8 cellular contexts compared by ENCODE assay signal in the genomic region with DNA sequence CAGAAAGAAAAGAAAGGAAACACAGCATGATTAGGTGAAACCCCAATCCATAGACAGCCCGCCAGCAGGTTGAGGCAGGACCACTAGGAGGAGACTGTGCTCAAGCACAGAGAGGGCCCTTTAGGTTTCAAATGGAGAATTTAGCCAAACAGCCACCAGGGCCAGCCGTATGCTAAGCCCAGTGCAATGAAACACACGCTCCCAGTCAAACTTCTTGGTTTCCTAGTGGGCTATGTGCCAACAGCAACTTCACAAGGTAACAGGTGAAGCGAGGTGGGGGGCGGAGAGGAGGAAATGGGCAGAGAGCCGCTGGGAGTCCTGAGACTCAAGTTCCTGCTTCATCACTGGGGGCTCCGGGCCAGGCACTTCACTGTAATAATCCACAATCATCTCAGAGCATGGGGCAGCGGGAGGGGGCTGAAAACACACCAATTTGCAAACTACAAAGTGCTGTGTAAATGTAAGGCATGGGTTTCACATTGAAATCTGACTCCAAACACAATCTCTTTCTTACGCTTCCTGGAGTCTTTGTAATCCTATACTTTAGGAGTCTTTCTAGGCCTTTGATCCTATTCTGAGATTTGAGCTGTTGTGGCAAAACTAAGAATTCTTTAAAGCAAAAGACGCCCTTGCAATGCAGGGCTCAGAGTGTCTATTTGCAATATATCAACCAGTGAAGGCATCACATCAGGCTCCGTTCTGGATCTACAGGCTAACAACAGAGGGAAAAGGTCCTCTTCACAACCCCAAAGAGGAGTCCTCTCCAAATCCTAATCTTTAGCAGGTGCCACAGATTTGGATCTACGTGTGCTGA.
DNase-seq lines count a peak whose midpoint lies in the region; ATAC-seq and TF ChIP-seq lines count a peak whose summit lies in the region.

No MANE protein-coding gene starts in this region.

- WGBS in heart left ventricle, 4 donors = 78 to 85% (median 81%) methylated on average over 12 of the region's 12 CpGs

- DNase-seq in G401 (ENCODE audit: low spot score) (peak; percentile 30), RWPE2 (ENCODE audit: low spot score) (no peak), heart left ventricle (peak in 3 of 5 donors; percentile 18 to 34 (median 25)), coronary artery (ENCODE audit: low spot score) (no peak)
- peak; percentile 85 for DNase-seq in activated effector memory CD4-positive, alpha-beta T cell treated with anti-CD3 and anti-CD28 coated beads, Interleukin-2, amount 50 U/mL, for 16 hours
- DNase-seq in stimulated activated CD4-positive, alpha-beta T cell treated with anti-CD3 and anti-CD28 coated beads, Interleukin-15, amount 100 ng/mL, for 24 hours = peak; percentile 76

- H3K27ac ChIP-seq in RWPE2 (ENCODE audit: poor library complexity, severe bottlenecking) = no peak overlapping the region
- H3K27ac ChIP-seq in heart left ventricle = peak overlapping the region in 1 of 12 donors; percentile 74
- no peak overlapping the region for H3K27ac ChIP-seq in coronary artery

- H3K4me1 ChIP-seq in RWPE2 (ENCODE audit: insufficient read depth, poor library complexity, severe bottlenecking) = no peaks in the 10 kb centered on the region
- H3K4me1 ChIP-seq in heart left ventricle = peaks cover 0 to 51% (median 0%) of the 10 kb centered on the region in 12 donors

- in situ Hi-C loops in G401 (cut with HindIII; ENCODE audit: low sequenced_read_pairs) = no loop called here

- TF ChIP-seq RAD21 in Ishikawa (IDR thresholded peaks at IDR 0.05; ENCODE audit: low read depth) = peak; percentile 75

- TF ChIP-seq POLR2A in heart left ventricle (IDR thresholded peaks at IDR 0.05) = no peak

- no peak for TF ChIP-seq EP300 in Ishikawa (IDR thresholded peaks at IDR 0.05; ENCODE audit: borderline replicate concordance)

- TF ChIP-seq CTCF in RWPE2 (IDR thresholded peaks at IDR 0.05; ENCODE audit: poor library complexity, severe bottlenecking) (peak; percentile 77), heart left ventricle (IDR thresholded peaks at IDR 0.05) (peak; percentile 15 to 56 (median 42)), coronary artery (IDR thresholded peaks at IDR 0.05) (no peak)

- H3K4me3 ChIP-seq in RWPE2 (ENCODE audit: severe bottlenecking) (no peak overlapping the region), heart left ventricle (no peak overlapping the region), coronary artery (no peak overlapping the region)

- H3K36me3 ChIP-seq in RWPE2 (ENCODE audit: low read depth) (no peaks in the 10 kb centered on the region), heart left ventricle (no peaks in the 10 kb centered on the region)

- H3K27me3 ChIP-seq in RWPE2 (ENCODE audit: insufficient read depth, poor library complexity, severe bottlenecking) (no peaks in the 10 kb centered on the region), heart left ventricle (no peaks in the 10 kb centered on the region)

- no peaks in the 10 kb centered on the region for H3K9me3 ChIP-seq in RWPE2 (ENCODE audit: severe bottlenecking)
- H3K9me3 ChIP-seq in heart left ventricle = no peaks in the 10 kb centered on the region

- peak; percentile 83 for ATAC-seq in GM21529 (IDR thresholded peaks at IDR 0.05; ENCODE audit: unreplicated experiment)
- peak; percentile 86 for ATAC-seq in RWPE2 (ENCODE audit: low read depth)
- peak; percentile 55 to 78 (median 68) for ATAC-seq in heart left ventricle

- intact Hi-C loops in heart left ventricle (cut with DNase I) = loop anchor here in 9 of 10 donors (1.0 to 10.0 kb wide), 11 partner anchors 120 to 648 kb away; partner anchors contain the start of gene CNKSR3 (in 1 of the 9)

TF ChIP-seq in Ishikawa, 13 proteins besides CTCF, POLR2A, EP300 and RAD21:
- TF ChIP-seq NFIC (IDR thresholded peaks at IDR 0.05) (peak; percentile 70), TCF12 (IDR thresholded peaks at IDR 0.05; ENCODE audit: low read depth) (peak; percentile 42; the same call in 1 of the 2 replicates), CEBPB (IDR thresholded peaks at IDR 0.05) (no peak), TAF1 (IDR thresholded peaks at IDR 0.05; ENCODE audit: low read depth) (no peak)

Comparison
In these comparisons a context has a peak if more than half of its experiments do, and no peak if none do; other contexts are left out.
1. DNase-seq: peak in G401 (single experiment), activated effector memory CD4-positive, alpha-beta T cell treated with anti-CD3 and anti-CD28 coated beads, Interleukin-2, amount 50 U/mL, for 16 hours (single experiment), heart left ventricle (3 of 5) and stimulated activated CD4-positive, alpha-beta T cell treated with anti-CD3 and anti-CD28 coated beads, Interleukin-15, amount 100 ng/mL, for 24 hours (single experiment); none in RWPE2 (single experiment) and coronary artery (single experiment).
2. Peak in every context shown above with its lines, with median percentiles within 50 percentile points of each other: ATAC-seq.